Comparison of ENCODE assay signal across 20 cellular contexts in the genomic region with DNA sequence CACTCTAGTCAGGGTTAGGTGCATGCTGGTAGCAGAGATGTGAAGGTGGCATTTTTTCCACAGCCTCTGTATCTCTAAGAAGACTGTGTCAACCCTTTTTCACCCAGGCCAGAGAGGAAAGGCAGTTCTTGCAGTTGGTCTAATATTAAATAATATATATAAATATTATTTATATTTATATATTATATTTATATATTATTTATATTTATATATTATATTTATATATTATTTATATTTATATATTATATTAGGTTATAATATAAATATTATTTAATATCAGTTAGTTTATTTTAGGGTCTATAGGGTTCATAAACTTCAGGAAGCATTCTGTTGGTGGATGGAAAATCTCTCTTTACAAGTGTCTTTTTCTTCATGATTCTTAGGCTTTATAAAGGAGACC.
DNase-seq lines count a peak whose midpoint lies in the region; ATAC-seq, FAIRE-seq and TF ChIP-seq lines count a peak whose summit lies in the region.
"Had no signal": no experiment of that assay in that cellular context is flagged by ENCODE, and none has a peak within 500 bp of the region (broad histone marks: within the 10 kb centered on the region; RNA-seq: fewer than 3 reads in every experiment).

No MANE protein-coding gene starts in this region.

- FAIRE-seq in A204.1 (lab: Jason Lieb, UNC) (peak; percentile 93), pancreas (lab: Jason Lieb, UNC) (peak; percentile 66)
- FAIRE-seq: D721Med, GM12892, GM18507 had no signal

- H4K8ac ChIP-seq in IMR-90 (ENCODE audit: low read depth in 2 of 2, low read length in 2 of 2): no peak overlapping the region

- in situ Hi-C loops in IMR-90 (cut with MboI; ENCODE audit: low sequenced_read_pairs): no loop called here

- peaks cover 45% of the 10 kb centered on the region for H3K36me3 Mint-ChIP-seq in WTC11
- H3K36me3 Mint-ChIP-seq: CD4-positive, CD25-positive, alpha-beta regulatory T cell had no signal

- POLR2A ChIA-PET in IMR-90 (lab: Charles Lee; ENCODE audit: unreplicated experiment) (no interaction called here), WTC11 (lab: Charles Lee) (no interaction called here), A673 (lab: Charles Lee; ENCODE audit: low non-redundant PET) (no interaction called here)

- intact Hi-C loops in IMR-90 (cut with micrococcal nuclease): no loop called here
- intact Hi-C loops in pancreas (cut with DNase I): no loop called here
- intact Hi-C loops in cardiac septum (cut with DNase I): no loop called here
- intact Hi-C loops in A673 (cut with micrococcal nuclease; ENCODE audit: unreplicated experiment): no loop called here

- no peak overlapping the region for H3K4me3 Mint-ChIP-seq in WTC11
- H3K4me3 Mint-ChIP-seq: CD4-positive, CD25-positive, alpha-beta regulatory T cell; CD8-positive, alpha-beta memory T cell had no signal

- H3K27me3 ChIP-seq in IMR-90 (ENCODE audit: control insufficient read depth, insufficient read depth, low read length) (no peaks in the 10 kb centered on the region), pancreas (no peaks in the 10 kb centered on the region), A673 (replicated peaks; ENCODE audit: insufficient read depth, low read depth, low read length, poor library complexity) (no peaks in the 10 kb centered on the region)
- H3K27me3 ChIP-seq: BE2C had no signal

- no peak overlapping the region for H3K18ac ChIP-seq in IMR-90 (ENCODE audit: low read depth, low read length)

- H3K23ac ChIP-seq in IMR-90 (ENCODE audit: low read depth, low read length): no peak overlapping the region

- no peak overlapping the region for H2BK120ac ChIP-seq in IMR-90 (ENCODE audit: low read depth, low read length)

- H3K27ac ChIP-seq in IMR-90 (ENCODE audit: insufficient read depth, low read length) (no peak overlapping the region), pancreas (no peak overlapping the region), A673 (ENCODE audit: low read depth, low read length, poor library complexity, severe bottlenecking) (no peak overlapping the region)
- H3K27ac ChIP-seq: 22Rv1, GM23248, HL-60 had no signal

- TF ChIP-seq CTCF in IMR-90 (conservative IDR thresholded peaks at IDR 0.05; ENCODE audit: low read depth, low read length) (no peak), WTC11 (IDR thresholded peaks at IDR 0.05) (no peak), pancreas (IDR thresholded peaks at IDR 0.05) (no peak), A673 (conservative IDR thresholded peaks at IDR 0.05; ENCODE audit: low read depth, low read length) (no peak)

- no peaks in the 10 kb centered on the region for H3K9me1 ChIP-seq in IMR-90 (ENCODE audit: insufficient read depth, low read length)

- CTCF ChIA-PET in IMR-90 (lab: Yijun Ruan, JAX): interaction anchor here (0.9 to 1.8 kb wide), 2 partner anchors 10 to 11 kb away, joined by 3 to 5 read pairs; no protein-coding TSS in a partner anchor
- CTCF ChIA-PET in WTC11 (lab: Charles Lee): no interaction called here
- CTCF ChIA-PET in A673 (lab: Charles Lee): no interaction called here

- no peaks in the 10 kb centered on the region; the same call in none of the 2 replicates for H3K27me3 Mint-ChIP-seq in WTC11 (ENCODE audit: low read depth)

- H4K20me1 ChIP-seq in IMR-90 (ENCODE audit: insufficient read depth, low read length): no peaks in the 10 kb centered on the region

- H2AK5ac ChIP-seq in IMR-90 (ENCODE audit: low read depth, low read length): peak overlapping the region; percentile 67; the same call in 1 of the 2 replicates

- H4K5ac ChIP-seq in IMR-90 (ENCODE audit: low read depth, low read length): no peak overlapping the region

- H3K4me2 ChIP-seq in IMR-90 (ENCODE audit: low read depth, low read length): no peak overlapping the region

- H3K4me3 ChIP-seq in IMR-90 (ENCODE audit: insufficient read depth, low read depth, low read length) (no peak overlapping the region), pancreas (no peak overlapping the region), A673 (ENCODE audit: low read depth, low read length, poor library complexity, severe bottlenecking) (no peak overlapping the region)
- H3K4me3 ChIP-seq: GM23248, HAP-1 had no signal

- no peak overlapping the region for H3K56ac ChIP-seq in IMR-90 (ENCODE audit: extremely low read depth, insufficient read depth, low read length)

- no peak overlapping the region for H3K9ac ChIP-seq in IMR-90 (ENCODE audit: low read depth, low read length)
- H3K9ac ChIP-seq: GM23248 had no signal

- no peak overlapping the region for H2BK5ac ChIP-seq in IMR-90 (ENCODE audit: low read depth, low read length, poor library complexity, severe bottlenecking)

- H3K9me3 Mint-ChIP-seq in WTC11: peaks cover 73% of the 10 kb centered on the region

- TF ChIP-seq POLR2A in IMR-90 (IDR thresholded peaks at IDR 0.05; ENCODE audit: low read depth, low read length): no peak

- no peak overlapping the region for H2AFZ ChIP-seq in IMR-90 (replicated peaks; ENCODE audit: low read length, poor library complexity)
- H2AFZ ChIP-seq: GM23248 had no signal

- dilution Hi-C loops in IMR-90 (cut with HindIII; ENCODE audit: low sequenced_read_pairs, unreplicated experiment): no loop called here

- H3K14ac ChIP-seq in IMR-90 (replicated peaks; ENCODE audit: low read depth, low read length): no peak overlapping the region

- no peak overlapping the region for H3K27ac Mint-ChIP-seq in WTC11
- H3K27ac Mint-ChIP-seq: CD4-positive, CD25-positive, alpha-beta regulatory T cell; CD8-positive, alpha-beta memory T cell had no signal

- no peak overlapping the region for H2BK20ac ChIP-seq in IMR-90 (ENCODE audit: low read depth, low read length)

- BruUV-seq in IMR-90 (replicated peaks; lab: Mats Ljungman, UMichigan) (no TSS peak), A673 (replicated peaks; lab: Mats Ljungman, UMichigan) (no TSS peak)

- no peak overlapping the region for H2BK15ac ChIP-seq in IMR-90 (ENCODE audit: low read depth, low read length)

- DNase-seq in IMR-90 (no peak), WTC11 (ENCODE audit: low spot score) (no peak), pancreas (no peak), cardiac septum (ENCODE audit: low spot score) (no peak), A673 (ENCODE audit: low spot score) (no peak)
- DNase-seq: BE2C; C1 segment of cervical spinal cord; CD4-positive, CD25-positive, alpha-beta regulatory T cell; CD8-positive, alpha-beta memory T cell; COR-L47; GDM1 had no signal

- no peak overlapping the region for H3K4ac ChIP-seq in IMR-90 (ENCODE audit: low read depth, low read length)

- H4K91ac ChIP-seq in IMR-90 (ENCODE audit: insufficient read depth, low read depth, low read length): no peak overlapping the region

- H2AK9ac ChIP-seq in IMR-90 (replicated peaks; ENCODE audit: low read depth, low read length, poor library complexity): no peak overlapping the region

- no peaks in the 10 kb centered on the region for H3K79me1 ChIP-seq in IMR-90 (ENCODE audit: low read depth in 1 of 2, low read length in 2 of 2)

- ATAC-seq in IMR-90 (ENCODE audit: low read depth): no peak
- no peak for ATAC-seq in WTC11
- ATAC-seq in pancreas: no peak
- no peak for ATAC-seq in HG02884 (IDR thresholded peaks at IDR 0.05; ENCODE audit: unreplicated experiment)

- peaks cover 11% of the 10 kb centered on the region for H3K9me3 ChIP-seq in IMR-90 (ENCODE audit: control insufficient read depth, insufficient read depth, low read length)
- H3K9me3 ChIP-seq in pancreas: no peaks in the 10 kb centered on the region
- H3K9me3 ChIP-seq in A673 (ENCODE audit: low read depth, low read length, poor library complexity, severe bottlenecking): no peaks in the 10 kb centered on the region
- H3K9me3 ChIP-seq: BE2C, HAP-1 had no signal

- H3K36me3 ChIP-seq in IMR-90 (ENCODE audit: control insufficient read depth, insufficient read depth, low read length) (no peaks in the 10 kb centered on the region), pancreas (no peaks in the 10 kb centered on the region), A673 (ENCODE audit: insufficient read depth, low read length, poor library complexity, severe bottlenecking) (no peaks in the 10 kb centered on the region)
- H3K36me3 ChIP-seq: BE2C, HAP-1 had no signal

- H3K4me1 Mint-ChIP-seq in WTC11: no peaks in the 10 kb centered on the region
- H3K4me1 Mint-ChIP-seq: CD4-positive, CD25-positive, alpha-beta regulatory T cell; CD8-positive, alpha-beta memory T cell had no signal

- no peaks in the 10 kb centered on the region; the same call in 1 of the 2 replicates for H3K4me1 ChIP-seq in IMR-90 (ENCODE audit: control insufficient read depth, insufficient read depth, low read length)
- no peaks in the 10 kb centered on the region for H3K4me1 ChIP-seq in pancreas
- no peaks in the 10 kb centered on the region for H3K4me1 ChIP-seq in A673 (ENCODE audit: insufficient read depth, low read length, poor library complexity, severe bottlenecking)
- H3K4me1 ChIP-seq: BE2C, HAP-1 had no signal

- TF ChIP-seq RAD21 in IMR-90 (IDR thresholded peaks at IDR 0.05; ENCODE audit: low read length): no peak

TF ChIP-seq in IMR-90, 13 proteins besides CTCF, POLR2A, EP300 and RAD21 (continues in another document):
- TF ChIP-seq MAZ (IDR thresholded peaks at IDR 0.05; ENCODE audit: borderline replicate concordance, low read depth, low read length) (no peak), CEBPB (IDR thresholded peaks at IDR 0.05; ENCODE audit: low read depth, low read length) (no peak), SMC3 (IDR thresholded peaks at IDR 0.05; ENCODE audit: low read depth, low read length) (no peak)

TF ChIP-seq in WTC11, 78 proteins besides CTCF, POLR2A, EP300 and RAD21:
- no peak for TF ChIP-seq TEAD1 (CRISPR knock-in tag; IDR thresholded peaks at IDR 0.05)
- TF ChIP-seq HMGA2 (CRISPR knock-in tag; IDR thresholded peaks at IDR 0.05): peak; percentile 93
